20 cellular contexts compared by ENCODE assay signal in the genomic region with DNA sequence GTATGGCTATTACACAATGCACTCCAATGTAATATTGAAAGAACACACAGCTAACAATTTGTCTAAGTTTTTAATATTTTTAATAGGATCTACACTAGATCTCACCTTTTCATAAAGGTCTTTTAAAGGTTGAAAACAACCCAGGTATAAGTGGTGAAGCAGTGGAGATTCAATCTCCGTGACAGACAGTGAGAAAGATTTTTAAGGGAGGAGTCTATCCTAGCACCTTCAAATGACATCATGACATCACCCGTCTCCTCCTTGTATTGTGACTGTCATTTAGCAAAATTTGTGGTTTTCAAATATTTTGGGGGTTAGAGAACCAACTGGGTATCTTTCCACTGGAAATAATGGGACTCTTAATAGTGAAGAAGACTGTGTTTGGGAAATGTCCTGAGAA. TPM values are rescaled to one million over a fixed set of nuclear protein-coding genes. Genes with fewer than 3 reads are reported as not detected.
A peak's percentile ranks its signal among the peaks of the same experiment; 100 is the strongest.
DNase-seq lines count a peak whose midpoint lies in the region; ATAC-seq and TF ChIP-seq lines count a peak whose summit lies in the region.
"Had no signal": no experiment of that assay in that cellular context is flagged by ENCODE, and none has a peak within 500 bp of the region (broad histone marks: within the 10 kb centered on the region; RNA-seq: fewer than 3 reads in every experiment).

No MANE protein-coding gene starts in this region.

- no peak for TF ChIP-seq CTCF in psoas muscle (IDR thresholded peaks at IDR 0.05)
- TF ChIP-seq CTCF in BE2C (IDR thresholded peaks at IDR 0.05; ENCODE audit: low read depth, low read length): no peak
- no peak for TF ChIP-seq CTCF in Calu3 (IDR thresholded peaks at IDR 0.05; ENCODE audit: unreplicated experiment)
- no peak for TF ChIP-seq CTCF in CD4-positive, alpha-beta T cell (IDR thresholded peaks at IDR 0.05)

- H3K27ac Mint-ChIP-seq in Calu3 (ENCODE audit: unreplicated experiment): no peak overlapping the region
- no peak overlapping the region for H3K27ac Mint-ChIP-seq in CD4-positive, alpha-beta T cell
- H3K27ac Mint-ChIP-seq: activated CD4-positive, alpha-beta memory T cell treated with anti-CD3 and anti-CD28 coated beads, Interleukin-2, amount 10 ng/mL, durations not matched to agents 7 days and 5 days; naive thymus-derived CD8-positive, alpha-beta T cell had no signal

- BruUV-seq in Calu3 (replicated peaks; lab: Mats Ljungman, UMichigan): no TSS peak

- H3K36me3 ChIP-seq in BLaER1 (no peaks in the 10 kb centered on the region), psoas muscle (ENCODE audit: insufficient read depth in 1 of 2, low read depth in 1 of 2) (no peaks in the 10 kb centered on the region), BE2C (no peaks in the 10 kb centered on the region)

- no peak overlapping the region for H3K4me3 ChIP-seq in BLaER1
- H3K4me3 ChIP-seq in psoas muscle: no peak overlapping the region
- no peak overlapping the region for H3K4me3 ChIP-seq in BE2C (ENCODE audit: low read depth, low read length)
- H3K4me3 ChIP-seq: K562 had no signal

- no peak overlapping the region for H3K9ac ChIP-seq in BLaER1

- H3K9me3 Mint-ChIP-seq in Calu3 (ENCODE audit: low read depth, unreplicated experiment): no peaks in the 10 kb centered on the region
- H3K9me3 Mint-ChIP-seq in CD4-positive, alpha-beta T cell: no peaks in the 10 kb centered on the region
- H3K9me3 Mint-ChIP-seq: activated CD4-positive, alpha-beta memory T cell treated with anti-CD3 and anti-CD28 coated beads, Interleukin-2, amount 10 ng/mL, durations not matched to agents 7 days and 5 days had no signal

- peaks cover 10% of the 10 kb centered on the region; the same call in 1 of the 2 replicates for H3K9me3 ChIP-seq in BLaER1
- H3K9me3 ChIP-seq in psoas muscle: no peaks in the 10 kb centered on the region
- no peaks in the 10 kb centered on the region for H3K9me3 ChIP-seq in BE2C
- H3K9me3 ChIP-seq in CD4-positive, alpha-beta T cell (ENCODE audit: control insufficient read depth, low read length): no peaks in the 10 kb centered on the region

- H3K27me3 ChIP-seq in BLaER1 (no peaks in the 10 kb centered on the region), psoas muscle (ENCODE audit: insufficient read depth in 3 of 3, low read length in 2 of 3) (no peaks in the 10 kb centered on the region), BE2C (no peaks in the 10 kb centered on the region)
- H3K27me3 ChIP-seq in CD4-positive, alpha-beta T cell (ENCODE audit: control insufficient read depth, insufficient read depth, low read length): peaks cover 4% of the 10 kb centered on the region
- H3K27me3 ChIP-seq: foreskin keratinocyte had no signal

- no peaks in the 10 kb centered on the region for H4K20me1 ChIP-seq in BLaER1

- H3K27ac ChIP-seq in BLaER1 (peak overlapping the region; percentile 28; the same call in 1 of the 2 replicates), psoas muscle (peak overlapping the region; percentile 31)
- no peak overlapping the region for H3K27ac ChIP-seq in CD4-positive, alpha-beta T cell (ENCODE audit: low read depth, low read length)
- H3K27ac ChIP-seq: epithelial cell of prostate, VCaP had no signal

- CTCF ChIA-PET in Calu3 (lab: Charles Lee): interaction anchor here (0.5 kb wide), 1 partner anchor 22 kb away, joined by 5 read pairs; no protein-coding TSS in a partner anchor
- CTCF ChIA-PET in CD4-positive, alpha-beta T cell (lab: Charles Lee): no interaction called here

- POLR2A ChIA-PET in CD4-positive, alpha-beta T cell (lab: Charles Lee): no interaction called here

- H3K4me3 Mint-ChIP-seq in Calu3 (ENCODE audit: low read depth, unreplicated experiment): no peak overlapping the region
- no peak overlapping the region for H3K4me3 Mint-ChIP-seq in CD4-positive, alpha-beta T cell
- H3K4me3 Mint-ChIP-seq: activated CD4-positive, alpha-beta memory T cell treated with anti-CD3 and anti-CD28 coated beads, Interleukin-2, amount 10 ng/mL, durations not matched to agents 7 days and 5 days; naive thymus-derived CD8-positive, alpha-beta T cell had no signal

- WGBS in psoas muscle, 3 donors: 94 to 96% (median 94%) methylated on average over 2 of the region's 2 CpGs

- intact Hi-C loops in psoas muscle (cut with DNase I): no loop called here
- intact Hi-C loops in Right ventricle myocardium inferior (cut with DNase I): no loop called here
- intact Hi-C loops in Calu3 (cut with micrococcal nuclease; ENCODE audit: unreplicated experiment): no loop called here
- intact Hi-C loops in CD4-positive, alpha-beta T cell (cut with DNase I, micrococcal nuclease): no loop called here

- no peaks in the 10 kb centered on the region for H3K36me3 Mint-ChIP-seq in Calu3 (ENCODE audit: insufficient read depth, unreplicated experiment)
- no peaks in the 10 kb centered on the region for H3K36me3 Mint-ChIP-seq in CD4-positive, alpha-beta T cell (ENCODE audit: low read depth)

- H3K27me3 Mint-ChIP-seq in Calu3 (ENCODE audit: unreplicated experiment): no peaks in the 10 kb centered on the region
- H3K27me3 Mint-ChIP-seq in CD4-positive, alpha-beta T cell: peaks cover 31% of the 10 kb centered on the region

- H3K4me1 Mint-ChIP-seq in Calu3 (ENCODE audit: low read depth, unreplicated experiment): no peaks in the 10 kb centered on the region
- no peaks in the 10 kb centered on the region for H3K4me1 Mint-ChIP-seq in CD4-positive, alpha-beta T cell (ENCODE audit: low read depth)

- H3K4me2 ChIP-seq in BLaER1: peak overlapping the region; percentile 64

- DNase-seq in M059J (ENCODE audit: low read depth): peak; percentile 11
- no peak for DNase-seq in psoas muscle
- no peak for DNase-seq in BE2C
- DNase-seq in Right ventricle myocardium inferior (ENCODE audit: missing footprints): no peak
- DNase-seq in Calu3: no peak
- DNase-seq in CD4-positive, alpha-beta T cell: no peak
- DNase-seq: activated CD4-positive, alpha-beta memory T cell treated with anti-CD3 and anti-CD28 coated beads, Interleukin-2, amount 10 ng/mL, durations not matched to agents 7 days and 5 days; kidney; naive thymus-derived CD8-positive, alpha-beta T cell; NCI-H1048; NCI-H2081 treated with DMSO at 0.1 percent for 48 hours; NCI-H524 treated with DMSO at 0.1 percent for 48 hours; SHP77; stimulated activated CD4-positive, alpha-beta T cell treated with anti-CD3 and anti-CD28 coated beads, Interleukin-4, amount 100 ng/mL, for 4 hours had no signal

- ATAC-seq in GM19467 (IDR thresholded peaks at IDR 0.05; ENCODE audit: unreplicated experiment) (peak; percentile 24), psoas muscle (no peak), Right ventricle myocardium inferior (no peak)
- ATAC-seq in CD4-positive, alpha-beta T cell (ENCODE audit: poor library complexity): no peak
- ATAC-seq: K562 had no signal

- H3K4me1 ChIP-seq in BLaER1 (peaks cover 37% of the 10 kb centered on the region), psoas muscle (peaks cover 10% of the 10 kb centered on the region), BE2C (no peaks in the 10 kb centered on the region)

RNA-seq across cellular contexts. Expression of a gene that starts 25.0 kb away (rescaled TPM):
- total RNA-seq in M059J (2014; rRNA removed; shearing (Covaris generic)): 5.4 and 5.9 TPM in 2 replicates
- total RNA-seq in psoas muscle (10 to 100 TPM; 46.5 to 72.2 (median 55.8) TPM), Right ventricle myocardium inferior (28.5 TPM), Calu3 (2022) (8.5 and 11.1 TPM in 2 replicates)
- 10 to 100 TPM; 11.9 to 26.4 (median 21.3) TPM for polyA plus RNA-seq in psoas muscle
- 12.1 TPM for polyA plus RNA-seq in BE2C (2012; ENCODE audit: insufficient read depth, insufficient read length, low read depth)
- 10 to 100 TPM in 1 of 2 experiments, 1 to 10 TPM in 1; 9.5 to 10.0 TPM for total RNA-seq in CD4-positive, alpha-beta T cell
